18 cellular contexts compared by ENCODE assay signal in genomic region chr3:127093312-127093711, GRCh38.
"Had no signal": no experiment of that assay in that cellular context is flagged by ENCODE, and none has a peak within 500 bp of the region (broad histone marks: within the 10 kb centered on the region; RNA-seq: fewer than 3 reads in every experiment).

No MANE protein-coding gene starts in this region.

- H3K27ac Mint-ChIP-seq: naive B cell had no signal

- H3K36me3 Mint-ChIP-seq: naive B cell had no signal

- H3K4me1 ChIP-seq: esophagus muscularis mucosa, gastrocnemius medialis, upper lobe of left lung, vagina had no signal

- H3K27ac ChIP-seq: epithelial cell of prostate, esophagus muscularis mucosa, gastrocnemius medialis, left ventricle myocardium inferior, right atrium auricular region, suprapubic skin, thyroid gland, upper lobe of left lung, vagina had no signal

- H3K4me1 Mint-ChIP-seq: naive B cell had no signal

- H3K4me3 ChIP-seq: esophagus muscularis mucosa, gastrocnemius medialis, left ventricle myocardium inferior, lung, right atrium auricular region, suprapubic skin, thyroid gland, upper lobe of left lung, vagina had no signal

- DNase-seq: cortex of kidney; effector memory CD4-positive, alpha-beta T cell; gastrocnemius medialis; left cardiac atrium; left ventricle myocardium inferior; mesendoderm; naive B cell; stimulated activated CD4-positive, alpha-beta T cell treated with anti-CD3 and anti-CD28 coated beads, Interleukin-2, amount 100 ng/mL, for 48 hours; stimulated activated naive CD8-positive, alpha-beta T cell treated with anti-CD3 and anti-CD28 coated beads, Interleukin-15, Interleukin-2, amounts not matched to agents 100 U/mL and 50 U/mL, for 24 hours; thyroid gland had no signal

- H3K9me3 ChIP-seq: suprapubic skin, thyroid gland, vagina had no signal

- ATAC-seq: gastrocnemius medialis; left cardiac atrium; stimulated activated naive CD8-positive, alpha-beta T cell treated with anti-CD3 and anti-CD28 coated beads, Interleukin-15, Interleukin-2, amounts not matched to agents 100 U/mL and 50 U/mL, for 24 hours had no signal

- H3K4me3 Mint-ChIP-seq: naive B cell, nephron had no signal

- H3K27me3 ChIP-seq: esophagus muscularis mucosa, gastrocnemius medialis, right atrium auricular region, suprapubic skin, thyroid gland, upper lobe of left lung, vagina had no signal

- H3K36me3 ChIP-seq: esophagus muscularis mucosa, gastrocnemius medialis, left ventricle myocardium inferior, right atrium auricular region, suprapubic skin, thyroid gland, upper lobe of left lung, vagina had no signal
